Comparison of ENCODE assay signal across 28 cellular contexts in genomic region chr1:210482936-210483642, GRCh38.
"Had no signal": no experiment of that assay in that cellular context is flagged by ENCODE, and none has a peak within 500 bp of the region (broad histone marks: within the 10 kb centered on the region; RNA-seq: fewer than 3 reads in every experiment).

No MANE protein-coding gene starts in this region.

- H3K27me3 ChIP-seq: breast epithelium, esophagus muscularis mucosa, foreskin keratinocyte, left lung, sigmoid colon, thyroid gland, upper lobe of right lung had no signal

- H3K36me3 ChIP-seq: breast epithelium, esophagus muscularis mucosa, left lung, lower lobe of right lung, sigmoid colon, thyroid gland, upper lobe of right lung had no signal

- H3K27ac ChIP-seq: breast epithelium, esophagus muscularis mucosa, foreskin keratinocyte, left lung, lower lobe of right lung, sigmoid colon, thyroid gland, upper lobe of right lung had no signal

- H3K9me3 ChIP-seq: breast epithelium, esophagus muscularis mucosa, left lung, lower lobe of right lung, sigmoid colon, thyroid gland, upper lobe of right lung had no signal

- ATAC-seq: foreskin keratinocyte; left lung; lower lobe of right lung; natural killer cell; stimulated activated effector memory CD8-positive, alpha-beta T cell treated with anti-CD3 and anti-CD28 coated beads, Interleukin-12 subunit alpha, Interleukin-12 subunit beta, amount 100 ng/mL, for 72 hours; upper lobe of right lung; WTC11 had no signal

- H3K4me1 ChIP-seq: breast epithelium, esophagus muscularis mucosa, foreskin keratinocyte, left lung, lower lobe of right lung, sigmoid colon, thyroid gland, upper lobe of right lung had no signal

- FAIRE-seq: small intestine had no signal

- DNase-seq: activated CD4-positive, alpha-beta memory T cell treated with anti-CD3 and anti-CD28 coated beads, Interleukin-2, amount 10 ng/mL, durations not matched to agents 7 days and 5 days; activated CD4-positive, alpha-beta T cell treated with anti-CD3 and anti-CD28 coated beads for 1 hour; activated CD4-positive, alpha-beta T cell treated with anti-CD3 and anti-CD28 coated beads, Interleukin-2, amount 10 ng/mL, durations not matched to agents 7 days and 5 days; activated CD8-positive, alpha-beta memory T cell treated with anti-CD3 and anti-CD28 coated beads, Interleukin-2, amount 50 U/mL, for 48 hours; activated gamma-delta T cell; activated naive CD4-positive, alpha-beta T cell treated with anti-CD3 and anti-CD28 coated beads, Interleukin-2, amount 10 ng/mL, durations not matched to agents 7 days and 5 days; activated T-cell treated with anti-CD3 and anti-CD28 coated beads, Interleukin-2, amount 50 U/mL, for 24 hours; amygdala; central memory CD4-positive, alpha-beta T cell; kidney glomerular epithelial cell; left lung; lower lobe of right lung; mesendoderm; natural killer cell; posterior cingulate gyrus; retina; sigmoid colon; small intestine; stimulated activated CD4-positive, alpha-beta T cell treated with anti-CD3 and anti-CD28 coated beads, Interleukin-4, amount 100 ng/mL, for 24 hours; substantia nigra; T-helper 2 cell; thyroid gland; upper lobe of right lung had no signal

- H3K4me3 ChIP-seq: breast epithelium, esophagus muscularis mucosa, left lung, lower lobe of right lung, sigmoid colon, thyroid gland, upper lobe of right lung had no signal
